23 cellular contexts compared by ENCODE assay signal in genomic region chr1:230694991-230695390, GRCh38. TPM values are rescaled to one million over a fixed set of nuclear protein-coding genes. Genes with fewer than 3 reads are reported as not detected.
DNase-seq lines count a peak whose midpoint lies in the region; ATAC-seq, FAIRE-seq and TF ChIP-seq lines count a peak whose summit lies in the region.
"Had no signal": no experiment of that assay in that cellular context is flagged by ENCODE, and none has a peak within 500 bp of the region (broad histone marks: within the 10 kb centered on the region; RNA-seq: fewer than 3 reads in every experiment).

No MANE protein-coding gene starts in this region.

- 99% methylated on average over 4 of the region's 4 CpGs for WGBS in A549 (ENCODE audit: missing lambda C conversion rate)
- WGBS in mesenchymal stem cell = 71% methylated on average over 4 of the region's 4 CpGs

- H3K79me1 ChIP-seq in mesenchymal stem cell (replicated peaks; ENCODE audit: low read length, poor library complexity, severe bottlenecking) = peaks cover 2% of the 10 kb centered on the region

- H3K9me3 ChIP-seq in A549 (no peaks in the 10 kb centered on the region), mesenchymal stem cell (ENCODE audit: control insufficient read depth, low read length) (no peaks in the 10 kb centered on the region), ascending aorta (no peaks in the 10 kb centered on the region), gastrocnemius medialis (no peaks in the 10 kb centered on the region)
- H3K9me3 ChIP-seq: HAP-1 had no signal

- H3K4ac ChIP-seq in mesenchymal stem cell (ENCODE audit: low read depth in 1 of 2, low read length in 2 of 2) = no peak overlapping the region

- ATAC-seq in A549 (peak; percentile 8 to 18; a peak in 1 of 6 replicates), GM19395 (IDR thresholded peaks at IDR 0.05; ENCODE audit: unreplicated experiment) (no peak), gastrocnemius medialis (no peak)
- ATAC-seq: GM12878 had no signal

- H3K27ac ChIP-seq in A549 = no peak overlapping the region
- H3K27ac ChIP-seq in caudate nucleus (ENCODE audit: low read depth, low read length) = peak overlapping the region; percentile 6
- H3K27ac ChIP-seq in mesenchymal stem cell (ENCODE audit: low read length, poor library complexity, severe bottlenecking) = no peak overlapping the region
- no peak overlapping the region for H3K27ac ChIP-seq in ascending aorta
- H3K27ac ChIP-seq in gastrocnemius medialis = no peak overlapping the region
- H3K27ac ChIP-seq: SK-N-MC had no signal

- no peak for TF ChIP-seq EP300 in A549 (IDR thresholded peaks at IDR 0.05)

- no peak overlapping the region for H2BK5ac ChIP-seq in mesenchymal stem cell (ENCODE audit: low read depth, low read length, poor library complexity, severe bottlenecking)

- H3K4me2 ChIP-seq in A549 (no peak overlapping the region), mesenchymal stem cell (ENCODE audit: low read length, poor library complexity, severe bottlenecking) (no peak overlapping the region)

- no peak overlapping the region for H3K18ac ChIP-seq in mesenchymal stem cell (ENCODE audit: low read depth in 1 of 2, low read length in 2 of 2)

- FAIRE-seq in A549 (lab: Jason Lieb, UNC) = no peak
- FAIRE-seq: A204.1, GM12878 had no signal

- no peak overlapping the region for H3K4me3 ChIP-seq in A549
- no peak overlapping the region for H3K4me3 ChIP-seq in H7 (ENCODE audit: insufficient read depth, low read depth, low read length)
- H3K4me3 ChIP-seq in mesenchymal stem cell (ENCODE audit: insufficient read depth in 1 of 2, low read depth in 1 of 2, low read length in 2 of 2) = no peak overlapping the region
- no peak overlapping the region for H3K4me3 ChIP-seq in ascending aorta
- H3K4me3 ChIP-seq in gastrocnemius medialis = no peak overlapping the region
- H3K4me3 ChIP-seq: GM12878, HAP-1, SK-N-MC had no signal

- no peak overlapping the region for H4K8ac ChIP-seq in mesenchymal stem cell (ENCODE audit: low read length)

- no peak overlapping the region for H3K23ac ChIP-seq in mesenchymal stem cell (ENCODE audit: low read length in 2 of 2)

- TF ChIP-seq CTCF in A549 (IDR thresholded peaks at IDR 0.05) = no peak
- TF ChIP-seq CTCF in ascending aorta (IDR thresholded peaks at IDR 0.05) = no peak
- no peak for TF ChIP-seq CTCF in gastrocnemius medialis (IDR thresholded peaks at IDR 0.05 in 4 of 5, conservative IDR thresholded peaks at IDR 0.05 in 1 of 5)

- CTCF ChIA-PET in A549 (lab: Yijun Ruan, JAX) = interaction anchor here (0.9 to 1.4 kb wide), 2 partner anchors 9 to 16 kb away, joined by 3 read pairs; no protein-coding TSS in a partner anchor

- intact Hi-C loops in ascending aorta (cut with DNase I) = no loop called here
- intact Hi-C loops in gastrocnemius medialis (cut with DNase I; ENCODE audit: low total_unique reads) = no loop called here

- H3K14ac ChIP-seq in mesenchymal stem cell (ENCODE audit: low read length in 2 of 2) = no peak overlapping the region

- no peak overlapping the region for H2AK5ac ChIP-seq in mesenchymal stem cell (ENCODE audit: low read length, severe bottlenecking)

- H3K4me1 ChIP-seq in A549 (no peaks in the 10 kb centered on the region), mesenchymal stem cell (ENCODE audit: control insufficient read depth, insufficient read depth, low read depth, low read length) (peaks cover 3% of the 10 kb centered on the region), ascending aorta (no peaks in the 10 kb centered on the region), gastrocnemius medialis (peaks cover 0 to 7% of the 10 kb centered on the region in 2 donors)
- H3K4me1 ChIP-seq: HAP-1 had no signal

- H3K9ac ChIP-seq in mesenchymal stem cell (ENCODE audit: low read length) = no peak overlapping the region

- TF ChIP-seq POLR2A in A549 (IDR thresholded peaks at IDR 0.05; ENCODE audit: low read length) (no peak), gastrocnemius medialis (IDR thresholded peaks at IDR 0.05) (no peak)

- H3K27me3 ChIP-seq in H7 (ENCODE audit: control insufficient read depth, insufficient read depth, low read length) (no peaks in the 10 kb centered on the region), mesenchymal stem cell (ENCODE audit: control insufficient read depth in 1 of 2, insufficient read depth in 1 of 2, low read length in 2 of 2) (no peaks in the 10 kb centered on the region), ascending aorta (no peaks in the 10 kb centered on the region), gastrocnemius medialis (no peaks in the 10 kb centered on the region)

- in situ Hi-C loops in gastrocnemius medialis (cut with MboI; ENCODE audit: low sequenced_read_pairs in 4 of 4) = no loop called here

- POLR2A ChIA-PET in A549 (lab: Yijun Ruan, JAX) = no interaction called here

- peak overlapping the region; percentile 90 for H4K91ac ChIP-seq in mesenchymal stem cell (ENCODE audit: low read length)

- no peak overlapping the region for H2BK12ac ChIP-seq in mesenchymal stem cell (ENCODE audit: low read length in 2 of 2)

- DNase-seq in A549 (ENCODE audit: low read depth in 1 of 2, low spot score in 1 of 2) (no peak), H7 (peak; percentile 48), caudate nucleus (lab: John Stamatoyannopoulos, UW) (no peak), mesenchymal stem cell (no peak), 8988T (no peak), ascending aorta (ENCODE audit: low spot score in 2 of 2) (no peak), gastrocnemius medialis (no peak)
- DNase-seq: CD4-positive, alpha-beta memory T cell; DMS53; EL; NCI-H1092 treated with DMSO at 0.1 percent for 48 hours; NCI-H1694 treated with DMSO at 0.1 percent for 48 hours; NCI-H510A; NCI-H748 treated with DMSO at 0.1 percent for 48 hours; NK-92 treated with Interleukin-12 subunit alpha and Interleukin-12 subunit beta, amount 100 ng/mL, for 24 hours; SHP77 had no signal

- no peak for TF ChIP-seq RAD21 in A549 (conservative IDR thresholded peaks at IDR 0.05 in 1 of 2, IDR thresholded peaks at IDR 0.05 in 1 of 2)

- no peak overlapping the region for H2BK120ac ChIP-seq in mesenchymal stem cell (ENCODE audit: low read depth, low read length)

- H2BK15ac ChIP-seq in mesenchymal stem cell (ENCODE audit: low read depth, poor library complexity, severe bottlenecking) = no peak overlapping the region

- H3K36me3 ChIP-seq in H7 (replicated peaks; ENCODE audit: control insufficient read depth, insufficient read depth, low read length) = peaks cover 8% of the 10 kb centered on the region
- peaks cover 32 to 44% of the 10 kb centered on the region in 2 experiments for H3K36me3 ChIP-seq in mesenchymal stem cell (ENCODE audit: control insufficient read depth in 1 of 2, insufficient read depth in 2 of 2, low read depth in 1 of 2, low read length in 2 of 2)
- H3K36me3 ChIP-seq in ascending aorta = peaks cover 23 to 37% of the 10 kb centered on the region in 2 donors
- peaks cover 0 to 39% of the 10 kb centered on the region in 2 donors for H3K36me3 ChIP-seq in gastrocnemius medialis

- H2AFZ ChIP-seq in mesenchymal stem cell (ENCODE audit: low read depth, low read length) = no peak overlapping the region

TF ChIP-seq in A549, 52 proteins besides CTCF, POLR2A, EP300 and RAD21 (continues in another document):
- TF ChIP-seq, protein P1, sequence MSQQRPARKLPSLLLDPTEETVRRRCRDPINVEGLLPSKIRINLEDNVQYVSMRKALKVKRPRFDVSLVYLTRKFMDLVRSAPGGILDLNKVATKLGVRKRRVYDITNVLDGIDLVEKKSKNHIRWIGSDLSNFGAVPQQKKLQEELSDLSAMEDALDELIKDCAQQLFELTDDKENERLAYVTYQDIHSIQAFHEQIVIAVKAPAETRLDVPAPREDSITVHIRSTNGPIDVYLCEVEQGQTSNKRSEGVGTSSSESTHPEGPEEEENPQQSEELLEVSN (IDR thresholded peaks at IDR 0.05; ENCODE audit: borderline replicate concordance, low read depth) = no peak
- no peak for TF ChIP-seq CHD2 (IDR thresholded peaks at IDR 0.05; ENCODE audit: low read length, partially characterized antibody)
- no peak for TF ChIP-seq CBX2 (IDR thresholded peaks at IDR 0.05; ENCODE audit: borderline replicate concordance, low read depth)
- TF ChIP-seq JUNB (IDR thresholded peaks at IDR 0.05) = no peak

RNA-seq across cellular contexts. Expression of gene AGT, which starts 18.9 kb away (rescaled TPM):
- polyA plus RNA-seq in A549 (2011; rRNA removed) = 0.18 and 0.32 TPM in 2 replicates
- 0.03 and 0.04 TPM in 2 replicates for polyA plus RNA-seq in A549 (2012; cell fraction: cytosol; rRNA removed)
- 0.02 and 0.09 TPM in 2 replicates for polyA plus RNA-seq in A549 (2012; cell fraction: nucleus; rRNA removed)
- polyA plus RNA-seq in A549 (2017; fragmentation: RNase III; extraction: RNeasy Plus Mini Kit Qiagen cat#74134 plus additional on column Dnase treatment) = 0.06 TPM in 1 of 3 replicates, not detected in the others
- 0.08 and 0.44 TPM in 2 replicates for polyA minus RNA-seq in A549 (2011; rRNA and poly(A)+ RNA removed)
- total RNA-seq in H7 (2014; rRNA removed; shearing (Covaris generic)) = 0.42 TPM in 1 of 2 replicates, not detected in the other
- polyA plus RNA-seq in mesenchymal stem cell (2013, experiment 1 of 2) = 30.4 TPM
- polyA plus RNA-seq in mesenchymal stem cell (2013, experiment 2 of 2) = 30.9 TPM
- 79.0 TPM for total RNA-seq in ascending aorta
- total RNA-seq in gastrocnemius medialis = 10 to 100 TPM; 17.3 to 49.6 (median 34.5) TPM
- total RNA-seq: CD4-positive, alpha-beta memory T cell; RPMI7951 had no signal
- polyA plus RNA-seq: CD4-positive, alpha-beta memory T cell; GM12878 had no signal

RNA-seq across cellular contexts. Expression of gene CAPN9, which starts 52.2 kb away (rescaled TPM):
- polyA plus RNA-seq in A549 (2011; rRNA removed) (not detected in 2 replicates), A549 (2017; fragmentation: RNase III; extraction: RNeasy Plus Mini Kit Qiagen cat#74134 plus additional on column Dnase treatment) (not detected in 3 replicates)
- not detected in 2 replicates for polyA plus RNA-seq in A549 (2012; cell fraction: cytosol; rRNA removed)
- not detected in 2 replicates for polyA plus RNA-seq in A549 (2012; cell fraction: nucleus; rRNA removed)
- 0.17 TPM in 1 of 2 replicates, not detected in the other for polyA minus RNA-seq in A549 (2011; rRNA and poly(A)+ RNA removed)
- 0.04 and 0.10 TPM in 2 replicates for total RNA-seq in H7 (2014; rRNA removed; shearing (Covaris generic))
- polyA plus RNA-seq in mesenchymal stem cell (2013, experiment 1 of 2) = 0.21 TPM
- polyA plus RNA-seq in mesenchymal stem cell (2013, experiment 2 of 2) = 0.12 TPM
- total RNA-seq in ascending aorta (not detected), gastrocnemius medialis (not detected)
- total RNA-seq: CD4-positive, alpha-beta memory T cell; GM12878 had no signal
- polyA plus RNA-seq: BJ, GM12878 had no signal

RNA-seq across cellular contexts. Expression of gene COG2, which starts 52.7 kb away (rescaled TPM):
- polyA plus RNA-seq in A549 (2011; rRNA removed) = 32.3 and 34.2 TPM in 2 replicates
- polyA plus RNA-seq in A549 (2012; cell fraction: cytosol; rRNA removed) = 10.4 and 11.0 TPM in 2 replicates
- 8.8 and 11.1 TPM in 2 replicates for polyA plus RNA-seq in A549 (2012; cell fraction: nucleus; rRNA removed)
- 21.9 to 23.4 TPM (median 23.0 TPM) in 3 replicates for polyA plus RNA-seq in A549 (2017; fragmentation: RNase III; extraction: RNeasy Plus Mini Kit Qiagen cat#74134 plus additional on column Dnase treatment)
- 19.9 and 20.5 TPM in 2 replicates for polyA minus RNA-seq in A549 (2011; rRNA and poly(A)+ RNA removed)
- total RNA-seq in H7 (2014; rRNA removed; shearing (Covaris generic)) = 38.3 and 53.9 TPM in 2 replicates
- polyA plus RNA-seq in mesenchymal stem cell (2013, experiment 1 of 2) = 18.3 TPM
- 17.6 TPM for polyA plus RNA-seq in mesenchymal stem cell (2013, experiment 2 of 2)
- total RNA-seq in ascending aorta = 8.4 TPM
- 10 to 100 TPM; 21.5 to 46.5 (median 27.4) TPM for total RNA-seq in gastrocnemius medialis

Comparison
In these comparisons a context has a peak if more than half of its experiments do, and no peak if none do; other contexts are left out.
1. ATAC-seq: peak in A549 (2 of 2); none in GM19395 (single experiment) and gastrocnemius medialis (0 of 2).
2. RNA of gene AGT, which starts 18.9 kb away (total RNA-seq): 79.0 TPM in ascending aorta (single experiment) and 17.3 to 49.6 TPM in gastrocnemius medialis; 0.42 TPM in H7; every median in the first group is over 10 times any median in the second.